Comparison of ENCODE assay signal across 16 cellular contexts in genomic region chr3:43043793-43044192, GRCh38.
DNase-seq lines count a peak whose midpoint lies in the region; ATAC-seq and TF ChIP-seq lines count a peak whose summit lies in the region.
"Had no signal": no experiment of that assay in that cellular context is flagged by ENCODE, and none has a peak within 500 bp of the region (broad histone marks: within the 10 kb centered on the region; RNA-seq: fewer than 3 reads in every experiment).

No MANE protein-coding gene starts in this region.

- H3K4me3 Mint-ChIP-seq in osteocyte (ENCODE audit: unreplicated experiment) = no peak overlapping the region
- H3K4me3 Mint-ChIP-seq in activated T-cell treated with anti-CD3 and anti-CD28 coated beads, Interleukin-2, amount 50 U/mL, for 4 hours = no peak overlapping the region
- H3K4me3 Mint-ChIP-seq: CD14-positive monocyte; CD8-positive, alpha-beta T cell; HFFc6 had no signal

- no peak overlapping the region for H3K4me3 ChIP-seq in Karpas-422 (ENCODE audit: low read length)
- H3K4me3 ChIP-seq: A549 had no signal

- H4K20me1 ChIP-seq in Karpas-422 (ENCODE audit: insufficient read depth, low read depth, low read length) = no peaks in the 10 kb centered on the region

- H3K36me3 Mint-ChIP-seq in osteocyte (ENCODE audit: unreplicated experiment) = no peaks in the 10 kb centered on the region
- peaks cover 4% of the 10 kb centered on the region for H3K36me3 Mint-ChIP-seq in activated T-cell treated with anti-CD3 and anti-CD28 coated beads, Interleukin-2, amount 50 U/mL, for 4 hours (ENCODE audit: insufficient read depth)
- H3K36me3 Mint-ChIP-seq: CD14-positive monocyte had no signal

- no peaks in the 10 kb centered on the region for H3K79me2 ChIP-seq in Karpas-422 (ENCODE audit: low read length)

- H3K4me1 Mint-ChIP-seq in osteocyte (ENCODE audit: unreplicated experiment) = no peaks in the 10 kb centered on the region
- peaks cover 2% of the 10 kb centered on the region for H3K4me1 Mint-ChIP-seq in activated T-cell treated with anti-CD3 and anti-CD28 coated beads, Interleukin-2, amount 50 U/mL, for 4 hours (ENCODE audit: low read depth)
- H3K4me1 Mint-ChIP-seq: CD14-positive monocyte had no signal

- no peak overlapping the region for H3K27ac Mint-ChIP-seq in osteocyte (ENCODE audit: unreplicated experiment)
- H3K27ac Mint-ChIP-seq: CD8-positive, alpha-beta T cell; HFFc6 had no signal

- no peak for TF ChIP-seq CTCF in osteocyte (IDR thresholded peaks at IDR 0.05)

- no peak overlapping the region for H2AFZ ChIP-seq in Karpas-422 (ENCODE audit: low read length)

- H3K4me1 ChIP-seq in Karpas-422 (ENCODE audit: low read length) = peaks cover 38% of the 10 kb centered on the region
- H3K4me1 ChIP-seq: A549 had no signal

- ATAC-seq in activated T-cell treated with anti-CD3 and anti-CD28 coated beads, Interleukin-2, amount 50 U/mL, for 4 hours = no peak
- ATAC-seq in GM21515 (IDR thresholded peaks at IDR 0.05; ENCODE audit: unreplicated experiment) = no peak
- no peak for ATAC-seq in GM21528 (IDR thresholded peaks at IDR 0.05; ENCODE audit: low FRiP score, unreplicated experiment)
- ATAC-seq: A549; CD8-positive, alpha-beta T cell had no signal

- H3K27me3 Mint-ChIP-seq in osteocyte (ENCODE audit: unreplicated experiment) = no peaks in the 10 kb centered on the region
- H3K27me3 Mint-ChIP-seq in activated T-cell treated with anti-CD3 and anti-CD28 coated beads, Interleukin-2, amount 50 U/mL, for 4 hours (ENCODE audit: low read depth) = no peaks in the 10 kb centered on the region

- peaks cover 21% of the 10 kb centered on the region for H3K9me3 ChIP-seq in Karpas-422 (ENCODE audit: low read length)
- H3K9me3 ChIP-seq: A549 had no signal

- H3K27ac ChIP-seq in Karpas-422 (ENCODE audit: low read length) = peak overlapping the region; percentile 93
- H3K27ac ChIP-seq: A549, HL-60 had no signal

- H3K27me3 ChIP-seq in Karpas-422 (ENCODE audit: low read length) = no peaks in the 10 kb centered on the region

- DNase-seq in Karpas-422 (no peak), cerebellar cortex (ENCODE audit: low spot score) (peak; percentile 76), inferior parietal cortex (ENCODE audit: extremely low spot score) (peak; percentile 19), osteocyte (ENCODE audit: extremely low spot score, unreplicated experiment) (peak; percentile 34)
- no peak for DNase-seq in activated T-cell treated with anti-CD3 and anti-CD28 coated beads, Interleukin-2, amount 50 U/mL, for 4 hours
- DNase-seq in activated CD4-positive, CD25-positive, alpha-beta regulatory T cell treated with anti-CD3 and anti-CD28 coated beads, Interleukin-2, amount 50 U/mL, for 72 hours = no peak
- DNase-seq: COR-L47, DND-41, GF-D8, HFFc6 had no signal

- H3K9me2 ChIP-seq in Karpas-422 (replicated peaks; ENCODE audit: insufficient read depth, low read length) = no peaks in the 10 kb centered on the region

- peaks cover 7% of the 10 kb centered on the region; the same call in 1 of the 2 replicates for H3K36me3 ChIP-seq in Karpas-422 (ENCODE audit: insufficient read depth, low read length)

- no peak overlapping the region for H3K9ac ChIP-seq in Karpas-422 (ENCODE audit: low read length)

- H3K9me3 Mint-ChIP-seq in osteocyte (ENCODE audit: unreplicated experiment) = peaks cover 28% of the 10 kb centered on the region
- H3K9me3 Mint-ChIP-seq in activated T-cell treated with anti-CD3 and anti-CD28 coated beads, Interleukin-2, amount 50 U/mL, for 4 hours = peaks cover 34% of the 10 kb centered on the region

- H3K4me2 ChIP-seq in Karpas-422 (ENCODE audit: low read depth, low read length, poor library complexity, severe bottlenecking) = no peak overlapping the region
- H3K4me2 ChIP-seq: A549 had no signal

Comparison
In these comparisons a context has a peak if more than half of its experiments do, and no peak if none do; other contexts are left out.
1. DNase-seq: peak in cerebellar cortex (single experiment), inferior parietal cortex (single experiment) and osteocyte (single experiment); none in Karpas-422 (single experiment), activated T-cell treated with anti-CD3 and anti-CD28 coated beads, Interleukin-2, amount 50 U/mL, for 4 hours (single experiment) and activated CD4-positive, CD25-positive, alpha-beta regulatory T cell treated with anti-CD3 and anti-CD28 coated beads, Interleukin-2, amount 50 U/mL, for 72 hours (single experiment).